37 cellular contexts compared by ENCODE assay signal in genomic region chr10:19835952-19836351, GRCh38. TPM values are rescaled to one million over a fixed set of nuclear protein-coding genes. Genes with fewer than 3 reads are reported as not detected.
"Had no signal": no experiment of that assay in that cellular context is flagged by ENCODE, and none has a peak within 500 bp of the region (broad histone marks: within the 10 kb centered on the region; RNA-seq: fewer than 3 reads in every experiment).

No MANE protein-coding gene starts in this region.

- H3K27ac Mint-ChIP-seq: activated CD4-positive, alpha-beta memory T cell treated with anti-CD3 and anti-CD28 coated beads for 36 hours; activated CD4-positive, alpha-beta T cell treated with anti-CD3 and anti-CD28 coated beads for 36 hours; activated CD4-positive, alpha-beta T cell treated with anti-CD3 and anti-CD28 coated beads, Interleukin-2, amount 10 ng/mL, durations not matched to agents 24 days and 14 days; activated CD8-positive, alpha-beta memory T cell treated with anti-CD3 and anti-CD28 coated beads, Interleukin-2, amount 10 ng/mL, durations not matched to agents 7 days and 5 days; activated CD8-positive, alpha-beta T cell treated with anti-CD3 and anti-CD28 coated beads, Interleukin-2, amount 10 ng/mL, durations not matched to agents 7 days and 5 days; activated naive CD4-positive, alpha-beta T cell treated with anti-CD3 and anti-CD28 coated beads for 36 hours; activated naive CD4-positive, alpha-beta T cell treated with anti-CD3 and anti-CD28 coated beads, Interleukin-2, amount 50 U/mL, for 24 hours; activated naive CD8-positive, alpha-beta T cell treated with anti-CD3 and anti-CD28 coated beads for 36 hours; activated naive CD8-positive, alpha-beta T cell treated with anti-CD3 and anti-CD28 coated beads, Interleukin-2, amount 50 U/mL, for 24 hours; activated T-helper 1 cell treated with anti-CD3 and anti-CD28 coated beads, Interleukin-12 subunit alpha, Interleukin-12 subunit beta, Interleukin-2, Interleukin-4 antibody, amounts not matched to agents 30 ng/mL and 10 ng/mL and 1 ng/mL, durations not matched to agents 14 hours and 24 hours and 36 hours; activated T-helper 2 cell treated with anti-CD3 and anti-CD28 coated beads, Interferon-gamma antibody, Interleukin-2, Interleukin-4, amounts not matched to agents 10 μg/mL and 5 μg/mL and 100 μg/mL, durations not matched to agents 14 hours and 24 hours and 36 hours; effector memory CD8-positive, alpha-beta T cell; T-helper 17 cell; T-helper 2 cell treated with Interferon-gamma antibody and Interleukin-4, amounts not matched to agents 5 μg/mL and 100 μg/mL, for 36 hours had no signal

- DNase-seq: activated CD4-positive, alpha-beta memory T cell treated with anti-CD3 and anti-CD28 coated beads for 36 hours; activated CD4-positive, alpha-beta T cell treated with anti-CD3 and anti-CD28 coated beads for 36 hours; activated CD4-positive, alpha-beta T cell treated with anti-CD3 and anti-CD28 coated beads, Interleukin-2, amount 10 ng/mL, durations not matched to agents 24 days and 14 days; activated CD4-positive, CD25-positive, alpha-beta regulatory T cell; activated CD4-positive, CD25-positive, alpha-beta regulatory T cell treated with anti-CD3 and anti-CD28 coated beads, Interleukin-2, amount 50 U/mL, for 72 hours; activated CD8-positive, alpha-beta memory T cell treated with anti-CD3 and anti-CD28 coated beads, Interleukin-2, amount 10 ng/mL, durations not matched to agents 7 days and 5 days; activated CD8-positive, alpha-beta memory T cell treated with anti-CD3 and anti-CD28 coated beads, Interleukin-2, amount 50 U/mL, for 4 hours; activated CD8-positive, alpha-beta T cell treated with anti-CD3 and anti-CD28 coated beads, Interleukin-2, amount 10 ng/mL, durations not matched to agents 7 days and 5 days; activated effector memory CD4-positive, alpha-beta T cell treated with anti-CD3 and anti-CD28 coated beads, Interleukin-2, amount 50 U/mL, for 16 hours; activated naive CD4-positive, alpha-beta T cell treated with anti-CD3 and anti-CD28 coated beads for 36 hours; activated naive CD8-positive, alpha-beta T cell treated with anti-CD3 and anti-CD28 coated beads for 36 hours; activated naive CD8-positive, alpha-beta T cell treated with anti-CD3 and anti-CD28 coated beads, Interleukin-2, amount 50 U/mL, for 24 hours; activated T-cell treated with anti-CD3 and anti-CD28 coated beads, Interleukin-2, amount 50 U/mL, for 1 hour; activated T-cell treated with anti-CD3 and anti-CD28 coated beads, Interleukin-2, amount 50 U/mL, for 48 hours; adrenal gland; amygdala; aorta; dermis blood vessel endothelial cell; effector CD4-positive, alpha-beta T cell; effector memory CD8-positive, alpha-beta T cell; erythroblast; foreskin keratinocyte; gastrocnemius medialis; glutamatergic neuron; T-helper 1 cell; T-helper 17 cell; T1000; WERI-Rb-1 had no signal

- H3K27me3 Mint-ChIP-seq: activated CD4-positive, alpha-beta memory T cell treated with anti-CD3 and anti-CD28 coated beads for 36 hours; activated CD4-positive, alpha-beta T cell treated with anti-CD3 and anti-CD28 coated beads for 36 hours; activated CD4-positive, alpha-beta T cell treated with anti-CD3 and anti-CD28 coated beads, Interleukin-2, amount 10 ng/mL, durations not matched to agents 24 days and 14 days; activated CD8-positive, alpha-beta memory T cell treated with anti-CD3 and anti-CD28 coated beads, Interleukin-2, amount 10 ng/mL, durations not matched to agents 7 days and 5 days; activated naive CD4-positive, alpha-beta T cell treated with anti-CD3 and anti-CD28 coated beads, Interleukin-2, amount 50 U/mL, for 24 hours; brain; central memory CD8-positive, alpha-beta T cell; effector memory CD8-positive, alpha-beta T cell; T-helper 17 cell had no signal

- H3K4me3 ChIP-seq: adrenal gland, coronary artery, esophagus muscularis mucosa, gastrocnemius medialis had no signal

- H3K9me3 ChIP-seq: adrenal gland, esophagus muscularis mucosa, gastrocnemius medialis had no signal

- H3K4me3 Mint-ChIP-seq: activated CD4-positive, alpha-beta memory T cell treated with anti-CD3 and anti-CD28 coated beads for 36 hours; activated CD4-positive, alpha-beta T cell treated with anti-CD3 and anti-CD28 coated beads for 36 hours; activated CD4-positive, alpha-beta T cell treated with anti-CD3 and anti-CD28 coated beads, Interleukin-2, amount 10 ng/mL, durations not matched to agents 24 days and 14 days; activated CD8-positive, alpha-beta memory T cell treated with anti-CD3 and anti-CD28 coated beads, Interleukin-2, amount 10 ng/mL, durations not matched to agents 7 days and 5 days; activated CD8-positive, alpha-beta T cell treated with anti-CD3 and anti-CD28 coated beads, Interleukin-2, amount 10 ng/mL, durations not matched to agents 7 days and 5 days; activated naive CD4-positive, alpha-beta T cell treated with anti-CD3 and anti-CD28 coated beads for 36 hours; activated naive CD4-positive, alpha-beta T cell treated with anti-CD3 and anti-CD28 coated beads, Interleukin-2, amount 50 U/mL, for 24 hours; activated naive CD8-positive, alpha-beta T cell treated with anti-CD3 and anti-CD28 coated beads for 36 hours; activated naive CD8-positive, alpha-beta T cell treated with anti-CD3 and anti-CD28 coated beads, Interleukin-2, amount 50 U/mL, for 24 hours; activated T-helper 1 cell treated with anti-CD3 and anti-CD28 coated beads, Interleukin-12 subunit alpha, Interleukin-12 subunit beta, Interleukin-2, Interleukin-4 antibody, amounts not matched to agents 30 ng/mL and 10 ng/mL and 1 ng/mL, durations not matched to agents 14 hours and 24 hours and 36 hours; brain; central memory CD8-positive, alpha-beta T cell; effector memory CD8-positive, alpha-beta T cell; T-helper 17 cell; T-helper 2 cell treated with Interferon-gamma antibody and Interleukin-4, amounts not matched to agents 5 μg/mL and 100 μg/mL, for 36 hours had no signal

- H3K36me3 Mint-ChIP-seq: activated CD4-positive, alpha-beta memory T cell treated with anti-CD3 and anti-CD28 coated beads for 36 hours; activated CD8-positive, alpha-beta memory T cell treated with anti-CD3 and anti-CD28 coated beads, Interleukin-2, amount 10 ng/mL, durations not matched to agents 7 days and 5 days; activated naive CD4-positive, alpha-beta T cell treated with anti-CD3 and anti-CD28 coated beads, Interleukin-2, amount 50 U/mL, for 24 hours; activated naive CD8-positive, alpha-beta T cell treated with anti-CD3 and anti-CD28 coated beads for 36 hours had no signal

- H3K27ac ChIP-seq: coronary artery, esophagus muscularis mucosa, foreskin keratinocyte, gastrocnemius medialis, WERI-Rb-1 had no signal

- H3K4me1 Mint-ChIP-seq: activated CD4-positive, alpha-beta T cell treated with anti-CD3 and anti-CD28 coated beads for 36 hours; activated CD4-positive, alpha-beta T cell treated with anti-CD3 and anti-CD28 coated beads, Interleukin-2, amount 10 ng/mL, durations not matched to agents 24 days and 14 days; activated CD8-positive, alpha-beta memory T cell treated with anti-CD3 and anti-CD28 coated beads, Interleukin-2, amount 10 ng/mL, durations not matched to agents 7 days and 5 days; activated naive CD4-positive, alpha-beta T cell treated with anti-CD3 and anti-CD28 coated beads, Interleukin-2, amount 50 U/mL, for 24 hours; activated naive CD8-positive, alpha-beta T cell treated with anti-CD3 and anti-CD28 coated beads for 36 hours; activated naive CD8-positive, alpha-beta T cell treated with anti-CD3 and anti-CD28 coated beads, Interleukin-2, amount 50 U/mL, for 24 hours; central memory CD8-positive, alpha-beta T cell; T-helper 17 cell had no signal

- ATAC-seq: activated CD4-positive, alpha-beta T cell treated with anti-CD3 and anti-CD28 coated beads for 36 hours; activated CD8-positive, alpha-beta memory T cell treated with anti-CD3 and anti-CD28 coated beads, Interleukin-2, amount 10 ng/mL, durations not matched to agents 7 days and 5 days; activated CD8-positive, alpha-beta T cell treated with anti-CD3 and anti-CD28 coated beads, Interleukin-2, amount 10 ng/mL, durations not matched to agents 7 days and 5 days; activated naive CD8-positive, alpha-beta T cell treated with anti-CD3 and anti-CD28 coated beads, Interleukin-2, amount 50 U/mL, for 24 hours; effector memory CD8-positive, alpha-beta T cell; foreskin keratinocyte; gastrocnemius medialis; T-helper 17 cell had no signal

- H3K36me3 ChIP-seq: adrenal gland, esophagus muscularis mucosa, gastrocnemius medialis, WERI-Rb-1 had no signal

- H3K27me3 ChIP-seq: adrenal gland, esophagus muscularis mucosa, foreskin keratinocyte, gastrocnemius medialis had no signal

RNA-seq across cellular contexts. Expression of gene PLXDC2, which starts 19.7 kb away (rescaled TPM):
- total RNA-seq: activated CD4-positive, alpha-beta memory T cell treated with anti-CD3 and anti-CD28 coated beads for 36 hours; activated CD4-positive, alpha-beta T cell treated with anti-CD3 and anti-CD28 coated beads for 36 hours; activated CD4-positive, alpha-beta T cell treated with anti-CD3 and anti-CD28 coated beads, Interleukin-2, amount 10 ng/mL, durations not matched to agents 24 days and 14 days; activated CD8-positive, alpha-beta memory T cell treated with anti-CD3 and anti-CD28 coated beads for 36 hours; activated naive CD4-positive, alpha-beta T cell treated with anti-CD3 and anti-CD28 coated beads for 36 hours; activated T-helper 1 cell treated with anti-CD3 and anti-CD28 coated beads, Interleukin-12 subunit alpha, Interleukin-12 subunit beta, Interleukin-2, Interleukin-4 antibody, amounts not matched to agents 30 ng/mL and 10 ng/mL and 1 ng/mL, durations not matched to agents 14 hours and 24 hours and 36 hours; activated T-helper 2 cell treated with anti-CD3 and anti-CD28 coated beads, Interferon-gamma antibody, Interleukin-2, Interleukin-4, amounts not matched to agents 10 μg/mL and 5 μg/mL and 100 μg/mL, durations not matched to agents 14 hours and 24 hours and 36 hours had no signal
